In the genomic region with DNA sequence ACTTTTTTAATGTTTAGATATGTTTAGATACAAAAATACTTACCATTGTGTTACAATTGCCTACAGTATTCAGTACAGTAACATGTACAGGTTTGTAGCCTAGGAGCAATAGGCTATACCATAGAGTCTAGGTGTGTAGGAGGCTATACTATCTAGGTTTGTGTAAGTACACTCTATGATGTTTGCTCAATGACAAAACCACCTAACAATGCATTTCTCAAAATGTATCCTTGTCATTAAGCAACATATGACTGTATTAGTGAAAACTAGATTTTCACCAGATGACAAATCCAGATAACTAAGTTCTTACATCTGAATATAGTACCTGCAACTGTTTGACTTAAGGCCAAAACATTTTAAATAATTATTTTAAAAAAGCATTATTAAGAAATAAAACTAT, we compare ENCODE assay signal across 17 cellular contexts. TPM values are rescaled to one million over a fixed set of nuclear protein-coding genes. Genes with fewer than 3 reads are reported as not detected.
"Had no signal": no experiment of that assay in that cellular context is flagged by ENCODE, and none has a peak within 500 bp of the region (broad histone marks: within the 10 kb centered on the region; RNA-seq: fewer than 3 reads in every experiment).

No MANE protein-coding gene starts in this region.

RNA-seq across cellular contexts. Expression of a gene that starts 19.7 kb away (rescaled TPM):
- total RNA-seq: colonic mucosa; dermis microvascular lymphatic vessel endothelial cell; endodermal cell; esophagus mucosa; esophagus squamous epithelium; gastrocnemius medialis; glomerular endothelial cell; kidney epithelial cell; left cardiac atrium; left ventricle myocardium superior; lower leg skin; lung microvascular endothelial cell; mesenteric fat pad; mucosa of descending colon; naive thymus-derived CD8-positive, alpha-beta T cell had no signal
- polyA plus RNA-seq: heart right ventricle had no signal

RNA-seq across cellular contexts. Expression of a gene that starts 49.4 kb away (rescaled TPM):
- total RNA-seq: esophagus mucosa; esophagus squamous epithelium; gastrocnemius medialis; left cardiac atrium; lower lobe of right lung; lung microvascular endothelial cell; mesenteric fat pad; naive thymus-derived CD8-positive, alpha-beta T cell had no signal
- polyA plus RNA-seq: naive thymus-derived CD8-positive, alpha-beta T cell had no signal
